In genomic region chr3:49469037-49469875, GRCh38 we compare ENCODE assay signal across 8 cellular contexts. TPM values are rescaled to one million over a fixed set of nuclear protein-coding genes. Genes with fewer than 3 reads are reported as not detected.
A peak's percentile ranks its signal among the peaks of the same experiment; 100 is the strongest.
DNase-seq lines count a peak whose midpoint lies in the region; ATAC-seq and TF ChIP-seq lines count a peak whose summit lies in the region.

No MANE protein-coding gene starts in this region.

- peak overlapping the region; percentile 52 to 80 for H3K4me3 ChIP-seq in esophagus (ENCODE audit: low read depth in 1 of 2, low read length in 2 of 2)
- H3K4me3 ChIP-seq in mucosa of descending colon = no peak overlapping the region
- peak overlapping the region; percentile 49 for H3K4me3 ChIP-seq in upper lobe of right lung

- H3K4me3 Mint-ChIP-seq in T-helper 1 cell treated with Interleukin-12 subunit alpha and Interleukin-12 subunit beta and Interleukin-4 antibody, amounts not matched to agents 30 μg/mL and 1 μg/mL, for 36 hours = peak overlapping the region; percentile 86

- WGBS in esophagus, 2 donors = 9 to 16% methylated on average over 22 of the region's 22 CpGs

- no peak for TF ChIP-seq CTCF in mucosa of descending colon (IDR thresholded peaks at IDR 0.05)
- TF ChIP-seq CTCF in upper lobe of right lung (IDR thresholded peaks at IDR 0.05) = no peak

- H3K36me3 ChIP-seq in esophagus (ENCODE audit: control insufficient read depth in 2 of 2, insufficient read depth in 2 of 2, low read length in 1 of 2) (no peaks in the 10 kb centered on the region), mucosa of descending colon (ENCODE audit: low read depth) (peaks cover 3% of the 10 kb centered on the region), upper lobe of right lung (no peaks in the 10 kb centered on the region)

- DNase-seq in D341Med (ENCODE audit: low spot score) = peak; percentile 63
- DNase-seq in mucosa of descending colon = peak; percentile 67 to 83 (median 77)
- peak; percentile 87 for DNase-seq in upper lobe of right lung

- peaks cover 28% of the 10 kb centered on the region for H3K4me1 Mint-ChIP-seq in T-helper 1 cell treated with Interleukin-12 subunit alpha and Interleukin-12 subunit beta and Interleukin-4 antibody, amounts not matched to agents 30 μg/mL and 1 μg/mL, for 36 hours (ENCODE audit: low read depth)

- H3K27me3 Mint-ChIP-seq in T-helper 1 cell treated with Interleukin-12 subunit alpha and Interleukin-12 subunit beta and Interleukin-4 antibody, amounts not matched to agents 30 μg/mL and 1 μg/mL, for 36 hours (ENCODE audit: low read depth) = no peaks in the 10 kb centered on the region

- H3K27me3 ChIP-seq in esophagus (ENCODE audit: control insufficient read depth in 1 of 2, insufficient read depth in 2 of 2, low read length in 2 of 2) (no peaks in the 10 kb centered on the region), upper lobe of right lung (no peaks in the 10 kb centered on the region)

- ATAC-seq in HG02610 (IDR thresholded peaks at IDR 0.05; ENCODE audit: unreplicated experiment) = peak; percentile 17
- ATAC-seq in mucosa of descending colon = peak; percentile 34
- ATAC-seq in upper lobe of right lung = peak; percentile 51
- no peak for ATAC-seq in HG02852 (IDR thresholded peaks at IDR 0.05; ENCODE audit: unreplicated experiment)
- no peak for ATAC-seq in HG02885 (IDR thresholded peaks at IDR 0.05; ENCODE audit: poor library complexity, unreplicated experiment)

- intact Hi-C loops in mucosa of descending colon (cut with DNase I, micrococcal nuclease) (no loop called here), upper lobe of right lung (cut with DNase I) (no loop called here)

- no peaks in the 10 kb centered on the region for H3K9me3 ChIP-seq in esophagus (ENCODE audit: control insufficient read depth in 2 of 2, insufficient read depth in 1 of 2, low read depth in 1 of 2, low read length in 1 of 2)
- no peaks in the 10 kb centered on the region for H3K9me3 ChIP-seq in mucosa of descending colon
- H3K9me3 ChIP-seq in upper lobe of right lung = no peaks in the 10 kb centered on the region

- peaks cover 4% of the 10 kb centered on the region for H3K36me3 Mint-ChIP-seq in T-helper 1 cell treated with Interleukin-12 subunit alpha and Interleukin-12 subunit beta and Interleukin-4 antibody, amounts not matched to agents 30 μg/mL and 1 μg/mL, for 36 hours (ENCODE audit: low read depth)

- peaks cover 5 to 6% of the 10 kb centered on the region in 2 donors for H3K4me1 ChIP-seq in esophagus (ENCODE audit: control insufficient read depth in 2 of 2, insufficient read depth in 2 of 2, low read length in 1 of 2)
- peaks cover 24% of the 10 kb centered on the region for H3K4me1 ChIP-seq in mucosa of descending colon (ENCODE audit: low read depth)
- peaks cover 32% of the 10 kb centered on the region for H3K4me1 ChIP-seq in upper lobe of right lung

- peak overlapping the region; percentile 83 for H3K27ac Mint-ChIP-seq in T-helper 1 cell treated with Interleukin-12 subunit alpha and Interleukin-12 subunit beta and Interleukin-4 antibody, amounts not matched to agents 30 μg/mL and 1 μg/mL, for 36 hours

- H3K9me3 Mint-ChIP-seq in T-helper 1 cell treated with Interleukin-12 subunit alpha and Interleukin-12 subunit beta and Interleukin-4 antibody, amounts not matched to agents 30 μg/mL and 1 μg/mL, for 36 hours = no peaks in the 10 kb centered on the region

- H3K27ac ChIP-seq in esophagus (ENCODE audit: low read depth in 2 of 2, low read length in 1 of 2) (peak overlapping the region; percentile 96 to 100), upper lobe of right lung (peak overlapping the region; percentile 93)

RNA-seq across cellular contexts. Expression of gene DAG1, which starts 0.8 kb away (rescaled TPM):
- 10 to 100 TPM in 1 of 2 donors, 1 to 10 TPM in 1; 8.6 to 18.8 TPM for polyA plus RNA-seq in esophagus
- total RNA-seq in mucosa of descending colon (10 to 100 TPM; 76.9 to 97.3 (median 88.8) TPM), upper lobe of right lung (88.2 TPM)

RNA-seq across cellular contexts. Expression of gene NICN1, which starts 40.1 kb away (rescaled TPM):
- polyA plus RNA-seq in esophagus = 1 to 10 TPM; 5.0 to 7.0 TPM
- total RNA-seq in mucosa of descending colon (10 to 100 TPM in 2 of 3 donors, 1 to 10 TPM in 1; 8.8 to 19.4 (median 17.7) TPM), upper lobe of right lung (23.1 TPM)

RNA-seq across cellular contexts. Expression of gene AMT, which starts 47.0 kb away (rescaled TPM):
- 10 to 100 TPM in 1 of 2 donors, 1 to 10 TPM in 1; 3.4 to 14.2 TPM for polyA plus RNA-seq in esophagus
- 10 to 100 TPM; 15.8 to 36.3 (median 22.9) TPM for total RNA-seq in mucosa of descending colon
- total RNA-seq in upper lobe of right lung = 9.0 TPM

RNA-seq across cellular contexts. Expression of gene TCTA, which starts 57.0 kb away (rescaled TPM):
- 10 to 100 TPM; 11.3 to 14.5 TPM for polyA plus RNA-seq in esophagus
- 10 to 100 TPM; 31.6 to 44.4 (median 43.5) TPM for total RNA-seq in mucosa of descending colon
- total RNA-seq in upper lobe of right lung = 38.1 TPM

RNA-seq across cellular contexts. Expression of gene RHOA, which starts 57.5 kb away (rescaled TPM):
- 100 to 1,000 TPM; 162 to 244 TPM for polyA plus RNA-seq in esophagus
- total RNA-seq in mucosa of descending colon (100 to 1,000 TPM; 358 to 430 (median 419) TPM), upper lobe of right lung (543 TPM)

Comparison
In these comparisons a context has a peak if more than half of its experiments do, and no peak if none do; other contexts are left out.
1. ATAC-seq: peak in HG02610 (single experiment), mucosa of descending colon (single experiment) and upper lobe of right lung (single experiment); none in HG02852 (single experiment) and HG02885 (single experiment).
2. Peak in every context shown above with its lines, with median percentiles within 50 percentile points of each other: DNase-seq.